8 cellular contexts compared by ENCODE assay signal in the genomic region with DNA sequence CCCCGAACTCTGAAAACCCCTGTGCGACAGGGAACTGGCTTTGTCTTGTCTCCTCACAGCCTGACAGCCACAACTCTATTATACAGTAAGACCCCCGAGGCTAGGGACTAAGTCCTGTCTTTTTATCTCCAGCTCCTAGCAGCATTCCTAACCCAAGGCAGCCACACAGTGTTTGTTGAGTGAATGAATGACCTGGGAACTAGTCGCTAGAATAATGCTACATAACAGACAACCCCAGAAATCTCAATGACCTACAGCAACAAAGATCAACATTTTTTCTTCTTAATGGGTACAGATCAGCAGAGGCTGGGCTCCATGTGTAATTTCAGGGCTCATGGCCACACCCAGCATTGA.
A peak's percentile ranks its signal among the peaks of the same experiment; 100 is the strongest.
DNase-seq lines count a peak whose midpoint lies in the region; ATAC-seq lines count a peak whose summit lies in the region.
"Had no signal": no experiment of that assay in that cellular context is flagged by ENCODE, and none has a peak within 500 bp of the region (broad histone marks: within the 10 kb centered on the region; RNA-seq: fewer than 3 reads in every experiment).

No MANE protein-coding gene starts in this region.

- H3K36me3 ChIP-seq in HUES48 (ENCODE audit: control insufficient read depth, insufficient read depth, low read length), result no peaks in the 10 kb centered on the region

- no peaks in the 10 kb centered on the region for H3K27me3 Mint-ChIP-seq in activated naive CD8-positive, alpha-beta T cell treated with anti-CD3 and anti-CD28 coated beads for 36 hours
- H3K27me3 Mint-ChIP-seq in immature natural killer cell (ENCODE audit: low read depth in 3 of 3), result peaks cover 5 to 25% (median 22%) of the 10 kb centered on the region in 3 donors
- H3K27me3 Mint-ChIP-seq in stimulated activated naive B cell treated with anti-CD40 and anti-IgM and Interleukin-4, amounts not matched to agents 10 μg/mL and 1 μg/mL and 100 μg/mL, for 72 hours, result peaks cover 56 to 72% of the 10 kb centered on the region in 2 donors

- no peaks in the 10 kb centered on the region for H3K36me3 Mint-ChIP-seq in activated naive CD8-positive, alpha-beta T cell treated with anti-CD3 and anti-CD28 coated beads for 36 hours
- no peaks in the 10 kb centered on the region for H3K36me3 Mint-ChIP-seq in immature natural killer cell
- H3K36me3 Mint-ChIP-seq in stimulated activated naive B cell treated with anti-CD40 and anti-IgM and Interleukin-4, amounts not matched to agents 10 μg/mL and 1 μg/mL and 100 μg/mL, for 72 hours, result no peaks in the 10 kb centered on the region

- ATAC-seq in stimulated activated naive B cell treated with anti-CD40 and anti-IgM and Interleukin-4, amounts not matched to agents 10 μg/mL and 1 μg/mL and 100 μg/mL, for 72 hours (replicated peaks), result no peak
- ATAC-seq in GM18519 (IDR thresholded peaks at IDR 0.05; ENCODE audit: low FRiP score, unreplicated experiment) (no peak), GM21825 (IDR thresholded peaks at IDR 0.05; ENCODE audit: unreplicated experiment) (no peak), GM18870 (IDR thresholded peaks at IDR 0.05; ENCODE audit: unreplicated experiment) (no peak)

- DNase-seq in activated naive CD8-positive, alpha-beta T cell treated with anti-CD3 and anti-CD28 coated beads for 36 hours, result no peak
- no peak for DNase-seq in immature natural killer cell
- DNase-seq in stimulated activated naive B cell treated with anti-CD40 and anti-IgM and Interleukin-4, amounts not matched to agents 10 μg/mL and 1 μg/mL and 100 μg/mL, for 72 hours, result no peak

- H3K9me3 ChIP-seq in HUES48 (ENCODE audit: control insufficient read depth, insufficient read depth, low read length), result no peaks in the 10 kb centered on the region

- H3K4me3 ChIP-seq in HUES48 (ENCODE audit: low read depth, low read length), result peak overlapping the region; percentile 51
- H3K4me3 ChIP-seq: GM12878 had no signal

- H3K27ac Mint-ChIP-seq in activated naive CD8-positive, alpha-beta T cell treated with anti-CD3 and anti-CD28 coated beads for 36 hours, result no peak overlapping the region
- H3K27ac Mint-ChIP-seq in immature natural killer cell, result peak overlapping the region; percentile 94 to 100 (median 97)
- peak overlapping the region; percentile 83 for H3K27ac Mint-ChIP-seq in stimulated activated naive B cell treated with anti-CD40 and anti-IgM and Interleukin-4, amounts not matched to agents 10 μg/mL and 1 μg/mL and 100 μg/mL, for 72 hours

- peaks cover 6% of the 10 kb centered on the region; the same call in 1 of the 2 replicates for H3K4me1 ChIP-seq in HUES48 (ENCODE audit: control insufficient read depth, insufficient read depth, low read length)

- H3K9ac ChIP-seq in HUES48 (ENCODE audit: low read depth, low read length), result no peak overlapping the region

- H3K4me1 Mint-ChIP-seq in activated naive CD8-positive, alpha-beta T cell treated with anti-CD3 and anti-CD28 coated beads for 36 hours, result peaks cover 45% of the 10 kb centered on the region
- peaks cover 61 to 69% of the 10 kb centered on the region in 2 donors for H3K4me1 Mint-ChIP-seq in immature natural killer cell
- H3K4me1 Mint-ChIP-seq in stimulated activated naive B cell treated with anti-CD40 and anti-IgM and Interleukin-4, amounts not matched to agents 10 μg/mL and 1 μg/mL and 100 μg/mL, for 72 hours, result peaks cover 55 to 67% of the 10 kb centered on the region in 2 donors

- H3K9me3 Mint-ChIP-seq in activated naive CD8-positive, alpha-beta T cell treated with anti-CD3 and anti-CD28 coated beads for 36 hours, result no peaks in the 10 kb centered on the region
- H3K9me3 Mint-ChIP-seq in immature natural killer cell, result no peaks in the 10 kb centered on the region
- H3K9me3 Mint-ChIP-seq in stimulated activated naive B cell treated with anti-CD40 and anti-IgM and Interleukin-4, amounts not matched to agents 10 μg/mL and 1 μg/mL and 100 μg/mL, for 72 hours, result no peaks in the 10 kb centered on the region

- H3K4me3 Mint-ChIP-seq in activated naive CD8-positive, alpha-beta T cell treated with anti-CD3 and anti-CD28 coated beads for 36 hours, result peak overlapping the region; percentile 59
- H3K4me3 Mint-ChIP-seq in immature natural killer cell, result peak overlapping the region; percentile 84 to 93 (median 90)
- peak overlapping the region; percentile 79 to 82 for H3K4me3 Mint-ChIP-seq in stimulated activated naive B cell treated with anti-CD40 and anti-IgM and Interleukin-4, amounts not matched to agents 10 μg/mL and 1 μg/mL and 100 μg/mL, for 72 hours

- peaks cover 32% of the 10 kb centered on the region for H3K27me3 ChIP-seq in HUES48 (ENCODE audit: control insufficient read depth, insufficient read depth, low read length)

- no peak overlapping the region for H3K27ac ChIP-seq in HUES48 (ENCODE audit: low read depth, low read length)
